8 cellular contexts compared by ENCODE assay signal in genomic region chr19:12932392-12933286, GRCh38. TPM values are rescaled to one million over a fixed set of nuclear protein-coding genes. Genes with fewer than 3 reads are reported as not detected.
DNase-seq lines count a peak whose midpoint lies in the region; ATAC-seq and TF ChIP-seq lines count a peak whose summit lies in the region.

No MANE protein-coding gene starts in this region.

- H3K4me3 ChIP-seq in AG04449 (ENCODE audit: low read depth, low read length) (peak overlapping the region; percentile 96), HUES48 (ENCODE audit: low read depth, low read length) (peak overlapping the region; percentile 88), mammary epithelial cell (replicated peaks in 1 of 3; ENCODE audit: insufficient read depth in 1 of 3, low read depth in 2 of 3, low read length in 3 of 3) (peak overlapping the region; percentile 90 to 98 (median 96)), mucosa of stomach (ENCODE audit: low read length) (peak overlapping the region; percentile 98)

- in situ Hi-C loops in mammary epithelial cell (cut with MboI; ENCODE audit: low sequenced_read_pairs in 2 of 2) = no loop called here

- H3K27me3 ChIP-seq in HUES48 (ENCODE audit: control insufficient read depth, insufficient read depth, low read length) (no peaks in the 10 kb centered on the region), mammary epithelial cell (ENCODE audit: insufficient read depth, low read length) (no peaks in the 10 kb centered on the region), mucosa of stomach (ENCODE audit: control insufficient read depth, insufficient read depth, low read length) (no peaks in the 10 kb centered on the region)

- intact Hi-C loops in mammary epithelial cell (cut with micrococcal nuclease) = loop anchor here (1.0 kb wide), 1 partner anchor 41 kb away; the partner anchor contains the start of gene GCDH

- DNase-seq in AG04449 (ENCODE audit: low read depth, low spot score) = no peak
- DNase-seq in mammary epithelial cell = no peak
- no peak for DNase-seq in HuH-7.5 (ENCODE audit: low spot score)
- DNase-seq in stimulated activated CD4-positive, alpha-beta T cell treated with anti-CD3 and anti-CD28 coated beads, Interleukin-4, amount 100 ng/mL, for 4 hours = no peak
- DNase-seq in NCI-H2107 treated with DMSO at 0.1 percent for 48 hours (lab: John Stamatoyannopoulos, UW; ENCODE audit: unreplicated experiment) = no peak

- H3K4me2 ChIP-seq in mammary epithelial cell (ENCODE audit: insufficient read depth, low read depth, low read length) = peak overlapping the region; percentile 83

- dilution Hi-C loops in mammary epithelial cell (cut with HindIII; ENCODE audit: low sequenced_read_pairs) = loop anchor here (5.0 kb wide), 1 partner anchor 95 kb away; no protein-coding TSS in a partner anchor

- peak overlapping the region; percentile 83 for H3K9ac ChIP-seq in HUES48 (ENCODE audit: low read depth, low read length)
- peak overlapping the region; percentile 83 for H3K9ac ChIP-seq in mammary epithelial cell (ENCODE audit: insufficient read depth, low read length)
- peak overlapping the region; percentile 79 for H3K9ac ChIP-seq in mucosa of stomach (ENCODE audit: low read length)

- H3K9me3 ChIP-seq in HUES48 (ENCODE audit: control insufficient read depth, insufficient read depth, low read length) (no peaks in the 10 kb centered on the region), mammary epithelial cell (replicated peaks; ENCODE audit: insufficient read depth, low read length) (no peaks in the 10 kb centered on the region), mucosa of stomach (ENCODE audit: control insufficient read depth, low read length) (no peaks in the 10 kb centered on the region)

- peaks cover 44% of the 10 kb centered on the region for H3K79me2 ChIP-seq in mammary epithelial cell (ENCODE audit: insufficient read depth, low read length)

- H2AFZ ChIP-seq in mammary epithelial cell (ENCODE audit: low read depth, low read length) = peak overlapping the region; percentile 96

- H4K20me1 ChIP-seq in mammary epithelial cell (ENCODE audit: insufficient read depth, low read length) = no peaks in the 10 kb centered on the region

- TF ChIP-seq CTCF in AG04449 (IDR thresholded peaks at IDR 0.05; ENCODE audit: insufficient read depth, low read length, missing control alignments) = no peak
- TF ChIP-seq CTCF in mammary epithelial cell (conservative IDR thresholded peaks at IDR 0.05 in 1 of 2, IDR thresholded peaks at IDR 0.05 in 1 of 2; ENCODE audit: extremely low read depth in 1 of 2, insufficient read depth in 1 of 2, low read depth in 1 of 2, low read length in 2 of 2) = no peak

- BruUV-seq in mammary epithelial cell (replicated peaks; lab: Mats Ljungman, UMichigan) = no TSS peak

- peaks cover 36% of the 10 kb centered on the region for H3K36me3 ChIP-seq in HUES48 (ENCODE audit: control insufficient read depth, insufficient read depth, low read length)
- peaks cover 5% of the 10 kb centered on the region for H3K36me3 ChIP-seq in mammary epithelial cell (ENCODE audit: insufficient read depth, low read length)
- peaks cover 7% of the 10 kb centered on the region for H3K36me3 ChIP-seq in mucosa of stomach (ENCODE audit: control insufficient read depth, insufficient read depth, low read length)

- H3K27ac ChIP-seq in HUES48 (ENCODE audit: low read depth, low read length) (no peak overlapping the region), mammary epithelial cell (ENCODE audit: insufficient read depth, low read depth, low read length) (peak overlapping the region; percentile 63)

- POLR2A ChIA-PET in AG04449 (lab: Yijun Ruan, JAX) = interaction anchor here (0.8 to 1.3 kb wide), 6 partner anchors 12 to 220 kb away, joined by 3 to 7 read pairs (median 4); partner anchors contain the start of gene SYCE2

- 18% methylated on average over 15 of the region's 16 CpGs for WGBS in mammary epithelial cell (ENCODE audit: low coverage, missing lambda C conversion rate)

- no peak for ATAC-seq in GM21423 (IDR thresholded peaks at IDR 0.05; ENCODE audit: unreplicated experiment)

- H3K4me1 ChIP-seq in HUES48 (ENCODE audit: control insufficient read depth, insufficient read depth, low read length) (peaks cover 14% of the 10 kb centered on the region), mammary epithelial cell (ENCODE audit: insufficient read depth, low read length) (peaks cover 8% of the 10 kb centered on the region), mucosa of stomach (ENCODE audit: control insufficient read depth, insufficient read depth, low read length) (peaks cover 11% of the 10 kb centered on the region)

- CTCF ChIA-PET in AG04449 (lab: Yijun Ruan, JAX) = interaction anchor here (1.0 to 4.1 kb wide), 5 partner anchors 10 to 161 kb away, joined by 3 to 20 read pairs (median 6); no protein-coding TSS in a partner anchor
- CTCF ChIA-PET in mammary epithelial cell (lab: Charles Lee; ENCODE audit: low non-redundant PET) = no interaction called here

RNA-seq across cellular contexts. Expression of gene FARSA, which starts 0.9 kb away (rescaled TPM):
- 10 to 100 TPM; 46.0 to 99.9 TPM for total RNA-seq in mammary epithelial cell
- polyA plus RNA-seq in mammary epithelial cell = 67.8 TPM
- polyA minus RNA-seq in mammary epithelial cell = 74.4 TPM

RNA-seq across cellular contexts. Expression of gene CALR, which starts 5.8 kb away (rescaled TPM):
- 1,000 to 10,000 TPM; 1,117 to 1,135 TPM for total RNA-seq in mammary epithelial cell
- polyA plus RNA-seq in mammary epithelial cell = 1,343 TPM
- polyA minus RNA-seq in mammary epithelial cell = 1,452 TPM

RNA-seq across cellular contexts. Expression of gene RAD23A, which starts 13.0 kb away (rescaled TPM):
- 100 to 1,000 TPM; 101 to 123 TPM for total RNA-seq in mammary epithelial cell
- polyA plus RNA-seq in mammary epithelial cell = 95.0 TPM
- polyA minus RNA-seq in mammary epithelial cell = 148 TPM

RNA-seq across cellular contexts. Expression of gene SYCE2, which starts 13.5 kb away (rescaled TPM):
- total RNA-seq in mammary epithelial cell = not detected
- 0.32 TPM for polyA plus RNA-seq in mammary epithelial cell
- not detected for polyA minus RNA-seq in mammary epithelial cell

RNA-seq across cellular contexts. Expression of gene GADD45GIP1, which starts 24.4 kb away (rescaled TPM):
- 10 to 100 TPM; 11.5 to 34.5 TPM for total RNA-seq in mammary epithelial cell
- polyA plus RNA-seq in mammary epithelial cell = 35.6 TPM
- 13.5 TPM for polyA minus RNA-seq in mammary epithelial cell
